8 cellular contexts compared by ENCODE assay signal in the genomic region with DNA sequence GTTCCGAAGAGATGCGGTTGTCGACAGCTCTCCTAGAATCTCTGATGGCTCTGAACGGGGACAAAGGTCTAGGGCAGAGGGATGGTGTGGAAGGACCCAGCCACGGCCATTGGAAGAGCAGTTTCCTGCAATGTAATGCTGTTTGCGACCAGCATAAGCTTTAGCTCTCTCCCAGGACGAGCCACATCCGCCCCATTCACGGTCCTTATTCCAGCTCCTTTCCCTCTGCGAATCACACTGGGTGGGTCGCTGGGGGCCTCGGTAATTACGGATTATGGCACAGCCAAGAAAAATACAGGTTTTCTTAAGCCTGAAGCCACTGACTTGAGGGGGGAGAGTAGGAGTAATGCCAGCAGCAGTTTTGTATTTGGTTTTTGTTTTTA. TPM values are rescaled to one million over a fixed set of nuclear protein-coding genes. Genes with fewer than 3 reads are reported as not detected.
DNase-seq lines count a peak whose midpoint lies in the region; ATAC-seq and TF ChIP-seq lines count a peak whose summit lies in the region.

No MANE protein-coding gene starts in this region.

- POLR2A ChIA-PET in AG04449 (lab: Yijun Ruan, JAX), result interaction anchor here (0.8 to 4.0 kb wide), 6 partner anchors 9 to 94 kb away, joined by 3 to 24 read pairs (median 10); a partner anchor contains a TSS

- TF ChIP-seq CTCF in AG04449 (IDR thresholded peaks at IDR 0.05; ENCODE audit: insufficient read depth, low read length, missing control alignments) (no peak), adrenal gland (IDR thresholded peaks at IDR 0.05) (peak in 2 of 6 experiments; percentile 24 to 40), smooth muscle cell (IDR thresholded peaks at IDR 0.05; ENCODE audit: borderline replicate concordance, insufficient read depth, poor library complexity, severe bottlenecking) (no peak)

- peak overlapping the region; percentile 19 for H2AFZ ChIP-seq in smooth muscle cell (ENCODE audit: low read depth)

- WGBS in adrenal gland, 4 donors, result 11 to 32% (median 22%) methylated on average over 8 to 13 of the region's 13 CpGs
- under 1% methylated on average over 13 of the region's 13 CpGs for WGBS in smooth muscle cell (ENCODE audit: low lambda C conversion rate)

- DNase-seq in AG04449 (ENCODE audit: low read depth, low spot score) (no peak), NCI-H2227 treated with DMSO at 0.1 percent for 48 hours (lab: John Stamatoyannopoulos, UW) (peak; percentile 65), adrenal gland (peak in 4 of 7 donors; percentile 44 to 58 (median 50)), smooth muscle cell (lab: John Stamatoyannopoulos, UW; ENCODE audit: unreplicated experiment) (no peak), ureter (ENCODE audit: low spot score) (no peak), iPS-NIHi11 (ENCODE audit: low spot score) (no peak)

- no peak for TF ChIP-seq POLR2A in adrenal gland (IDR thresholded peaks at IDR 0.05)

- H3K27ac ChIP-seq in adrenal gland (peak overlapping the region; percentile 82 to 98 (median 95)), smooth muscle cell (ENCODE audit: low read depth) (peak overlapping the region; percentile 96)

- no peaks in the 10 kb centered on the region for H4K20me1 ChIP-seq in smooth muscle cell (ENCODE audit: low read depth)

- peaks cover 23% of the 10 kb centered on the region for H3K79me2 ChIP-seq in smooth muscle cell (ENCODE audit: low read depth)

- no peaks in the 10 kb centered on the region for H3K27me3 ChIP-seq in adrenal gland
- peaks cover 13% of the 10 kb centered on the region for H3K27me3 ChIP-seq in smooth muscle cell (ENCODE audit: low read depth)

- H3F3A ChIP-seq in smooth muscle cell (ENCODE audit: low read depth), result no peaks in the 10 kb centered on the region

- H3K4me2 ChIP-seq in smooth muscle cell, result peak overlapping the region; percentile 98

- peak overlapping the region; percentile 74 for H3K4me3 ChIP-seq in AG04449 (ENCODE audit: low read depth, low read length)
- H3K4me3 ChIP-seq in adrenal gland, result peak overlapping the region in 2 of 4 donors; percentile 56 to 58
- H3K4me3 ChIP-seq in iPS-18c (ENCODE audit: insufficient read depth, low read depth, low read length), result peak overlapping the region; percentile 68
- peak overlapping the region; percentile 65 for H3K4me3 ChIP-seq in smooth muscle cell

- H3K36me3 ChIP-seq in adrenal gland (replicated peaks in 1 of 2) (no peaks in the 10 kb centered on the region), smooth muscle cell (ENCODE audit: low read depth) (no peaks in the 10 kb centered on the region)

- CTCF ChIA-PET in AG04449 (lab: Yijun Ruan, JAX), result interaction anchor here (0.9 to 8.8 kb wide), 9 partner anchors 10 to 106 kb away, joined by 3 to 82 read pairs (median 3); no protein-coding TSS in a partner anchor

- intact Hi-C loops in adrenal gland (cut with DNase I), result no loop called here

- H3K9ac ChIP-seq in smooth muscle cell (ENCODE audit: low read depth), result peak overlapping the region; percentile 42

- H3K9me3 ChIP-seq in adrenal gland (replicated peaks in 1 of 3) (no peaks in the 10 kb centered on the region), iPS-18c (ENCODE audit: control insufficient read depth, insufficient read depth, low read length) (no peaks in the 10 kb centered on the region), smooth muscle cell (replicated peaks; ENCODE audit: low read depth) (no peaks in the 10 kb centered on the region)

- H3K4me1 ChIP-seq in adrenal gland (replicated peaks in 1 of 2), result peaks cover 0 to 4% of the 10 kb centered on the region in 2 donors
- peaks cover 24% of the 10 kb centered on the region for H3K4me1 ChIP-seq in smooth muscle cell (ENCODE audit: low read depth)

- peak; percentile 25 for ATAC-seq in GM21423 (IDR thresholded peaks at IDR 0.05; ENCODE audit: unreplicated experiment)

RNA-seq across cellular contexts. Expression of a gene that starts 22.7 kb away (rescaled TPM):
- total RNA-seq in adrenal gland (1 to 10 TPM in 7 of 8 donors, under 1 TPM in 1; 0.30 to 3.7 (median 2.8) TPM), smooth muscle cell (0.40 and 1.5 TPM in 2 replicates), ureter (4.4 TPM)
- polyA plus RNA-seq in adrenal gland (1 to 10 TPM in 2 of 3 donors, under 1 TPM in 1; 0.55 to 5.2 (median 3.5) TPM), smooth muscle cell (0.83 TPM in 1 of 2 replicates, not detected in the other)

Comparison
In these comparisons a context has a peak if more than half of its experiments do, and no peak if none do; other contexts are left out.
1. DNase-seq: peak in NCI-H2227 treated with DMSO at 0.1 percent for 48 hours (single experiment) and adrenal gland (4 of 7); none in AG04449 (single experiment), smooth muscle cell (single experiment), ureter (single experiment) and iPS-NIHi11 (single experiment).